1 cellular context compared by ENCODE assay signal in genomic region chr11:45917623-45918330, GRCh38.
TF ChIP-seq lines count a peak whose summit lies in the region.

TSS of gene PEX16 (minus strand) at chr11:45917877. CDS start at chr11:45917811, 66 bp downstream.

TF ChIP-seq in H1, 55 proteins besides CTCF, POLR2A, EP300 and RAD21 (continued from another document):
- no peak for TF ChIP-seq RNF2 (IDR thresholded peaks at IDR 0.05; ENCODE audit: borderline replicate concordance, low read depth, low read length, missing control alignments, poor library complexity, severe bottlenecking)
- no peak; the same call in 1 of the 2 replicates for TF ChIP-seq KDM5A (IDR thresholded peaks at IDR 0.05; ENCODE audit: low read length)
- TF ChIP-seq GTF2F1 (IDR thresholded peaks at IDR 0.05; ENCODE audit: borderline replicate concordance, low read depth, low read length), result no peak
- no peak for TF ChIP-seq SIX5 (IDR thresholded peaks at IDR 0.05; ENCODE audit: low read depth, low read length)
- TF ChIP-seq HDAC6 (IDR thresholded peaks at IDR 0.05; ENCODE audit: low read depth, low read length), result no peak
- peak; percentile 56 for TF ChIP-seq PHF8 (conservative IDR thresholded peaks at IDR 0.05; ENCODE audit: low read depth, low read length)
- no peak for TF ChIP-seq ZNF274 (IDR thresholded peaks at IDR 0.05; ENCODE audit: borderline replicate concordance, extremely low read depth, low read length)
- TF ChIP-seq FOSL1 (IDR thresholded peaks at IDR 0.05; ENCODE audit: insufficient read depth, low read depth, low read length), result no peak
- TF ChIP-seq KDM4A (IDR thresholded peaks at IDR 0.05; ENCODE audit: low read depth, low read length, severe bottlenecking), result no peak
- no peak for TF ChIP-seq BCL11A (IDR thresholded peaks at IDR 0.05; ENCODE audit: low read depth in 2 of 2, low read length in 2 of 2)
- no peak for TF ChIP-seq RFX5 (IDR thresholded peaks at IDR 0.05; ENCODE audit: borderline replicate concordance, low read depth, low read length)
- no peak for TF ChIP-seq TEAD4 (IDR thresholded peaks at IDR 0.05; ENCODE audit: low read depth, low read length)
- TF ChIP-seq MAFK (IDR thresholded peaks at IDR 0.05; ENCODE audit: low read depth, low read length), result no peak
- no peak for TF ChIP-seq BRCA1 (IDR thresholded peaks at IDR 0.05; ENCODE audit: low read depth, low read length)
- peak; percentile 32; the same call in 1 of the 2 replicates for TF ChIP-seq POLR2AphosphoS5 (IDR thresholded peaks at IDR 0.05; ENCODE audit: low read depth, low read length)
- peak; percentile 78 for TF ChIP-seq NRF1 (IDR thresholded peaks at IDR 0.05; ENCODE audit: low read depth, low read length)
- TF ChIP-seq CHD7 (IDR thresholded peaks at IDR 0.05; ENCODE audit: insufficient replicate concordance, low read length), result no peak
- TF ChIP-seq RXRA (IDR thresholded peaks at IDR 0.05; ENCODE audit: insufficient read depth, low read depth, low read length), result no peak
- no peak for TF ChIP-seq USF2 (IDR thresholded peaks at IDR 0.05; ENCODE audit: low read length)
- TF ChIP-seq RBBP5 (IDR thresholded peaks at IDR 0.05; ENCODE audit: borderline replicate concordance, low read depth, low read length), result peak; percentile 16; the same call in 1 of the 2 replicates
- peak in 1 of 2 experiments; percentile 44; a peak in 1 of 4 replicates for TF ChIP-seq SIN3A (conservative IDR thresholded peaks at IDR 0.05 in 1 of 2, IDR thresholded peaks at IDR 0.05 in 1 of 2; ENCODE audit: low read depth in 1 of 2, low read length in 2 of 2)
- TF ChIP-seq BACH1 (IDR thresholded peaks at IDR 0.05; ENCODE audit: low read length), result no peak
- peak; percentile 9; the same call in 1 of the 2 replicates for TF ChIP-seq CREB1 (IDR thresholded peaks at IDR 0.05)
- no peak for TF ChIP-seq CBX5 (IDR thresholded peaks at IDR 0.05; ENCODE audit: low read depth, low read length)
- no peak for TF ChIP-seq CHD1 (IDR thresholded peaks at IDR 0.05; ENCODE audit: low read depth, low read length)
- TF ChIP-seq JUN (IDR thresholded peaks at IDR 0.05; ENCODE audit: low read depth, low read length), result no peak
- TF ChIP-seq CTBP2 (IDR thresholded peaks at IDR 0.05; ENCODE audit: borderline replicate concordance, insufficient read depth, insufficient read length, low read length), result no peak
- TF ChIP-seq YY1 (IDR thresholded peaks at IDR 0.05; ENCODE audit: low read depth, low read length), result 0 out of 2 replicates have a peak, but pooled peaks have one; percentile 40
- no peak for TF ChIP-seq TCF12 (IDR thresholded peaks at IDR 0.05; ENCODE audit: low read depth, low read length)
- TF ChIP-seq ATF2 (IDR thresholded peaks at IDR 0.05; ENCODE audit: low read length), result no peak
- TF ChIP-seq SP2 (IDR thresholded peaks at IDR 0.05; ENCODE audit: low read length), result no peak; the same call in 1 of the 2 replicates
- peak; percentile 92 for TF ChIP-seq SAP30 (IDR thresholded peaks at IDR 0.05; ENCODE audit: insufficient read depth, insufficient replicate concordance, low read length)
- no peak for TF ChIP-seq E2F6 (IDR thresholded peaks at IDR 0.05)
- peak in 1 of 2 experiments; percentile 52; a peak in 1 of 4 replicates for TF ChIP-seq HDAC2 (IDR thresholded peaks at IDR 0.05; ENCODE audit: borderline replicate concordance in 1 of 2, low read depth in 2 of 2, low read length in 2 of 2)
- no peak for TF ChIP-seq SP4 (IDR thresholded peaks at IDR 0.05; ENCODE audit: low read length)
- no peak for TF ChIP-seq SIRT6 (IDR thresholded peaks at IDR 0.05; ENCODE audit: low read length)
- TF ChIP-seq SUZ12 (IDR thresholded peaks at IDR 0.05; ENCODE audit: low read length), result no peak
- no peak for TF ChIP-seq EZH2 (IDR thresholded peaks at IDR 0.05; ENCODE audit: low read depth, low read length, severe bottlenecking)
